Comparison of ENCODE assay signal across 9 cellular contexts in the genomic region with DNA sequence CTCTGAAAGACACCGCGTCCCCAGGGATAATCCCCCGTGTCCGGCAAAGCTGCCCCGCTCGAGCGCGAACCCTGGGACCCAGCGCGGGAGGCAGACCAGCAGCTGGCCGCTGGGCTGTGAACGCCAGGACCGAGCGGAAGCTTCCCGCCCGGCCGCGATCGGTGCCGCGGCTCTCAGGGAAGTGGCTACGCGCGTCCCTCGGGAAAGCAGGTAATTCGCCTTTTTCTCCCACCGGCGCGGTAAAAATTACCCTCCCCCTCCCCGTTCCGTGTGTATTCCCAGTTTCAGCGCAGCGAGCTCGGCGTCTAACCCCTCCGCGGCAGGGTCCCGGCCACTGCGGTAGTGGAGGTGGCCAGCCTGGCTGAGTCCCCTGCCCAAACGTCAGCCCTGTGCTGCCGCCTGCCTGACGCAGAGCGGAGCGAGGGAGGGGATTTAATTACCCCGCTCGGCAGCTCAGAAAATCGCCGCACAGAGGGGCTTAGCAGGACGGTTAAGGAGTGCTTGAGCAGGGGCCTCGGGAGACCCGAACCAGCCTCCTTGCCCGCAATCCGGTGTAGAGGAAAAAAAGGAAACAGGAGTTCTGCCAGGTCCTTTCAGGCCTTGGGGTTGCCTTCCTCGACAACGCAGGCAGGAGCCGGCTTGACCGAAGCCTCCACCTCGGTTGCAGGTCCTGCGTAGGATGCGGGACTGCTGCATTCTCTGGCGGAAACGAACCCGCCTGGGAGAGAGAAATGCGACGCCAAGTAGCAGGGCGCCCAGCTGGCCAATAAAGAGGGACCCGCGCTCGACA. TPM values are rescaled to one million over a fixed set of nuclear protein-coding genes. Genes with fewer than 3 reads are reported as not detected.
DNase-seq lines count a peak whose midpoint lies in the region; TF ChIP-seq lines count a peak whose summit lies in the region.
"Had no signal": no experiment of that assay in that cellular context is flagged by ENCODE, and none has a peak within 500 bp of the region (broad histone marks: within the 10 kb centered on the region; RNA-seq: fewer than 3 reads in every experiment).

No MANE protein-coding gene starts in this region.

- peaks cover 46% of the 10 kb centered on the region for H3K4me1 ChIP-seq in ectodermal cell (ENCODE audit: control insufficient read depth, insufficient read depth, low read length)

- H3K27ac Mint-ChIP-seq in activated CD4-positive, alpha-beta T cell treated with anti-CD3 and anti-CD28 coated beads, Interleukin-2, amount 10 ng/mL, durations not matched to agents 7 days and 5 days = peak overlapping the region; percentile 68

- peak overlapping the region; percentile 60 for H3K4me3 Mint-ChIP-seq in activated CD4-positive, alpha-beta T cell treated with anti-CD3 and anti-CD28 coated beads, Interleukin-2, amount 10 ng/mL, durations not matched to agents 7 days and 5 days

- POLR2A ChIA-PET in activated CD4-positive, alpha-beta T cell treated with anti-CD3 and anti-CD28 coated beads, Interleukin-2, amount 10 ng/mL, durations not matched to agents 7 days and 5 days (lab: Charles Lee) = no interaction called here
- POLR2A ChIA-PET in RWPE1 (lab: Yijun Ruan, JAX; ENCODE audit: low non-redundant PET) = no interaction called here

- peaks cover 100% of the 10 kb centered on the region for H3K27me3 ChIP-seq in ectodermal cell (ENCODE audit: control insufficient read depth, insufficient read depth, low read length, poor library complexity, severe bottlenecking)

- CTCF ChIA-PET in activated CD4-positive, alpha-beta T cell treated with anti-CD3 and anti-CD28 coated beads, Interleukin-2, amount 10 ng/mL, durations not matched to agents 7 days and 5 days (lab: Charles Lee) = interaction anchor here (0.9 to 1.9 kb wide), 6 partner anchors 9 to 64 kb away, joined by 3 to 5 read pairs (median 3); no protein-coding TSS in a partner anchor
- CTCF ChIA-PET in RWPE1 (lab: Yijun Ruan, JAX) = interaction anchor here (0.5 to 1.5 kb wide), 6 partner anchors 18 to 154 kb away, joined by 3 to 12 read pairs (median 4); no protein-coding TSS in a partner anchor

- no peaks in the 10 kb centered on the region for H3K36me3 ChIP-seq in ectodermal cell (ENCODE audit: control insufficient read depth, insufficient read depth, low read length)

- H3K36me3 Mint-ChIP-seq in activated CD4-positive, alpha-beta T cell treated with anti-CD3 and anti-CD28 coated beads, Interleukin-2, amount 10 ng/mL, durations not matched to agents 7 days and 5 days (ENCODE audit: low read depth) = no peaks in the 10 kb centered on the region

- H3K4me1 Mint-ChIP-seq in activated CD4-positive, alpha-beta T cell treated with anti-CD3 and anti-CD28 coated beads, Interleukin-2, amount 10 ng/mL, durations not matched to agents 7 days and 5 days = peaks cover 20% of the 10 kb centered on the region

- H3K9me3 Mint-ChIP-seq in activated CD4-positive, alpha-beta T cell treated with anti-CD3 and anti-CD28 coated beads, Interleukin-2, amount 10 ng/mL, durations not matched to agents 7 days and 5 days = no peaks in the 10 kb centered on the region

- peaks cover 74% of the 10 kb centered on the region for H3K27me3 Mint-ChIP-seq in activated CD4-positive, alpha-beta T cell treated with anti-CD3 and anti-CD28 coated beads, Interleukin-2, amount 10 ng/mL, durations not matched to agents 7 days and 5 days

- peak overlapping the region; percentile 62 for H3K27ac ChIP-seq in RWPE1
- no peak overlapping the region for H3K27ac ChIP-seq in ectodermal cell (ENCODE audit: insufficient read depth, low read depth, low read length, poor library complexity, severe bottlenecking)

- DNase-seq in activated CD4-positive, alpha-beta T cell treated with anti-CD3 and anti-CD28 coated beads, Interleukin-2, amount 10 ng/mL, durations not matched to agents 7 days and 5 days = no peak
- no peak for DNase-seq in activated CD4-positive, alpha-beta T cell treated with anti-CD3 and anti-CD28 coated beads, Interleukin-2, amount 50 U/mL, for 4 hours
- DNase-seq in RWPE1 (ENCODE audit: low spot score) (no peak), myocyte (ENCODE audit: low read depth) (peak; percentile 24), GOT3 (lab: John Stamatoyannopoulos, UW) (no peak), 8988T (no peak), SIG-M5 treated with dmso at 0.1 percent for 504 hours (lab: John Stamatoyannopoulos, UW; ENCODE audit: unreplicated experiment) (no peak)

- no peaks in the 10 kb centered on the region for H3K9me3 ChIP-seq in ectodermal cell (ENCODE audit: control insufficient read depth, low read length)

- 1% methylated on average over 69 of the region's 69 CpGs for WGBS in ectodermal cell, 2 experiments

- peak; percentile 14; the same call in 1 of the 2 replicates for TF ChIP-seq CTCF in RWPE1 (conservative IDR thresholded peaks at IDR 0.05; ENCODE audit: low read depth)

- H3K4me3 ChIP-seq in ectodermal cell (ENCODE audit: insufficient read depth, low read depth, low read length) = peak overlapping the region; percentile 24

RNA-seq across cellular contexts. Expression of a gene that starts 2.9 kb away (rescaled TPM):
- not detected for total RNA-seq in activated CD4-positive, alpha-beta T cell treated with anti-CD3 and anti-CD28 coated beads, Interleukin-2, amount 10 ng/mL, durations not matched to agents 7 days and 5 days
- 0.80 TPM for polyA plus RNA-seq in ectodermal cell (2013, experiment 1 of 4)
- 0.78 TPM for polyA plus RNA-seq in ectodermal cell (2013, experiment 2 of 4)
- 0.53 TPM for polyA plus RNA-seq in ectodermal cell (2013, experiment 3 of 4)
- 0.81 TPM for polyA plus RNA-seq in ectodermal cell (2013, experiment 4 of 4)
- 0.05 TPM in 1 of 2 replicates, not detected in the other for total RNA-seq in myocyte
- 0.38 TPM for polyA plus RNA-seq in myocyte (2012)

RNA-seq across cellular contexts. Expression of a gene that starts 23.4 kb away (rescaled TPM):
- not detected for total RNA-seq in activated CD4-positive, alpha-beta T cell treated with anti-CD3 and anti-CD28 coated beads, Interleukin-2, amount 10 ng/mL, durations not matched to agents 7 days and 5 days
- polyA plus RNA-seq in ectodermal cell (2013, experiment 1 of 4) = not detected
- not detected for polyA plus RNA-seq in ectodermal cell (2013, experiment 2 of 4)
- polyA plus RNA-seq in ectodermal cell (2013, experiment 3 of 4) = not detected
- polyA plus RNA-seq in ectodermal cell (2013, experiment 4 of 4) = not detected
- not detected in 2 replicates for total RNA-seq in myocyte
- not detected for polyA plus RNA-seq in myocyte (2012)
- polyA plus RNA-seq: adipose tissue had no signal
